ENCODE assay signal across 13 cellular contexts in the genomic region with DNA sequence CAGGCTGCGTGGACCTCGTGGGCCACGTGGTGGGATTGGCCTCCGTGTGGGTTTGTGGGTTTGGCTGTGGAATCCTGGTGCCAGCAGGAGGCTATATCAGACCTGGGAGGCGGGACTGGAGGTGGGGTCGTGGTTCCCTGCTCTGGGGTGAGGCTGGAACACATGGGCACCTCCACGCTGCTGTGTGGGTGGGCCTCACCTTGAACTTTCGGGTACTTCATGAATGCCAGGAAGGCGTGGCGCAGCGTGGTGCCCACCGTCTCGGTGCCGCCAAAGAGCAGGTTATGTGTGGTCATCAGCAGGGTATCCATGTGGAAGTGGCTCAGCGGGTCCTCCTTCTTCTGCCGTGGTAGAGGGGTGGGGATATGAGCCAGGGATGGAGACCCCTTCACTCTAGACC. TPM values are rescaled to one million over a fixed set of nuclear protein-coding genes. Genes with fewer than 3 reads are reported as not detected.
A peak's percentile ranks its signal among the peaks of the same experiment; 100 is the strongest.
DNase-seq lines count a peak whose midpoint lies in the region; ATAC-seq, FAIRE-seq and TF ChIP-seq lines count a peak whose summit lies in the region.
"Not testable (repeated sequence)": the region's sequence is repeated elsewhere in the genome, so short reads cannot be mapped to it uniquely, and the experiment has no call there.
"Had no signal": no experiment of that assay in that cellular context is flagged by ENCODE, and none has a peak within 500 bp of the region (broad histone marks: within the 10 kb centered on the region; RNA-seq: fewer than 3 reads in every experiment).

No MANE protein-coding gene starts in this region.

- H3K27ac Mint-ChIP-seq in H9, result peak overlapping the region in 1 of 3 experiments; percentile 82; a peak in 1 of 7 replicates
- H3K27ac Mint-ChIP-seq in activated CD4-positive, alpha-beta memory T cell treated with anti-CD3 and anti-CD28 coated beads for 36 hours; endodermal cell: not testable (repeated sequence)
- H3K27ac Mint-ChIP-seq in naive thymus-derived CD4-positive, alpha-beta T cell, result peak overlapping the region in 6 of 9 donors; percentile 19 to 95 (median 93)

- ATAC-seq in K562; naive thymus-derived CD4-positive, alpha-beta T cell; sciatic nerve: not testable (repeated sequence)

- not testable (repeated sequence) for H3K4me2 ChIP-seq in H9 (ENCODE audit: insufficient read depth, insufficient read length, low read length)
- H3K4me2 ChIP-seq in K562 (ENCODE audit: insufficient read depth, low read length), result peak overlapping the region; percentile 67; the same call in 1 of the 2 replicates

- not testable (repeated sequence) for H3K36me3 Mint-ChIP-seq in H9 (ENCODE audit: insufficient read depth in 1 of 3, low read depth in 3 of 3); activated CD4-positive, alpha-beta memory T cell treated with anti-CD3 and anti-CD28 coated beads for 36 hours; endodermal cell (ENCODE audit: low read depth)
- peaks cover 4 to 27% (median 8%) of the 10 kb centered on the region in 5 donors for H3K36me3 Mint-ChIP-seq in naive thymus-derived CD4-positive, alpha-beta T cell

- not testable (repeated sequence) for H3K9me1 ChIP-seq in K562 (ENCODE audit: control insufficient read depth, insufficient read depth, low read length)

- not testable (repeated sequence) for H3K23me2 ChIP-seq in H9 (ENCODE audit: insufficient read length, low read depth, low read length, poor library complexity, severe bottlenecking)

- H3K18ac ChIP-seq in H9 (ENCODE audit: insufficient read length, low read depth, low read length), result not testable (repeated sequence)

- H3K56ac ChIP-seq in H9 (ENCODE audit: insufficient read length, low read depth, low read length), result not testable (repeated sequence)

- H3K9me3 Mint-ChIP-seq in H9; activated CD4-positive, alpha-beta memory T cell treated with anti-CD3 and anti-CD28 coated beads for 36 hours; endodermal cell: not testable (repeated sequence)
- H3K9me3 Mint-ChIP-seq in naive thymus-derived CD4-positive, alpha-beta T cell, result peaks cover 0 to 14% (median 0%) of the 10 kb centered on the region in 11 donors

- CTCF ChIA-PET in activated CD4-positive, alpha-beta memory T cell treated with anti-CD3 and anti-CD28 coated beads for 36 hours (lab: Charles Lee), result interaction anchor here (1.4 to 2.0 kb wide), 2 partner anchors 47 to 190 kb away, joined by 3 to 4 read pairs; partner anchors contain the start of gene RAB4B
- CTCF ChIA-PET in K562 (lab: Yijun Ruan, JAX; ENCODE audit: low intra/inter-chr PET ratio); naive thymus-derived CD4-positive, alpha-beta T cell (lab: Charles Lee): not testable (repeated sequence)

- not testable (repeated sequence) for H3K79me1 ChIP-seq in H9 (ENCODE audit: insufficient read depth, low read depth, low read length, poor library complexity, severe bottlenecking)

- not testable (repeated sequence) for H3K27ac ChIP-seq in H9 (ENCODE audit: insufficient read length, low read depth, low read length); K562 (ENCODE audit: extremely low read depth, low read depth, low read length); endodermal cell (ENCODE audit: low read depth, low read length); naive thymus-derived CD4-positive, alpha-beta T cell (ENCODE audit: low read depth, low read length)
- H3K27ac ChIP-seq in liver (ENCODE audit: low read depth in 1 of 2, low read length in 2 of 2), result peak overlapping the region; percentile 84 to 90

- not testable (repeated sequence) for H3K23ac ChIP-seq in H9 (ENCODE audit: insufficient read length, low read depth, low read length)

- not testable (repeated sequence) for H3K27me3 ChIP-seq in H9 (ENCODE audit: insufficient read depth, low read length); K562 (ENCODE audit: control insufficient read depth in 2 of 2, insufficient read depth in 2 of 2, low read length in 2 of 2); endodermal cell (ENCODE audit: control insufficient read depth, insufficient read depth, low read length, poor library complexity, severe bottlenecking); liver (ENCODE audit: control insufficient read depth in 4 of 4, insufficient read depth in 4 of 4, low read length in 3 of 4); naive thymus-derived CD4-positive, alpha-beta T cell (ENCODE audit: control insufficient read depth in 2 of 2, insufficient read depth in 2 of 2, low read length in 2 of 2)

- not testable (repeated sequence) for FAIRE-seq in K562 (lab: Jason Lieb, UNC)

- no CpG with 5 or more reads among the region's 16 CpGs for WGBS in H9 (ENCODE audit: extremely low coverage, insufficient read length, low lambda C conversion rate)
- WGBS in K562 (ENCODE audit: insufficient coverage, low coverage, missing lambda C conversion rate), result 89% methylated on average over 9 of the region's 16 CpGs
- WGBS in endodermal cell (ENCODE audit: insufficient coverage in 1 of 2, insufficient read length in 1 of 2), 2 experiments, result 96 to 97% methylated on average over 6 to 15 of the region's 16 CpGs
- 57% methylated on average over 16 of the region's 16 CpGs for WGBS in liver

- not testable (repeated sequence) for H3K4ac ChIP-seq in H9 (ENCODE audit: low read depth, low read length)

- not testable (repeated sequence) for H3K14ac ChIP-seq in H9 (ENCODE audit: insufficient read depth, low read length)

- H2AFZ ChIP-seq in H9 (ENCODE audit: low read length); K562 (ENCODE audit: low read depth, low read length): not testable (repeated sequence)

- not testable (repeated sequence) for H2BK20ac ChIP-seq in H9 (ENCODE audit: low read depth, low read length, poor library complexity, severe bottlenecking)

- POLR2A ChIA-PET in activated CD4-positive, alpha-beta memory T cell treated with anti-CD3 and anti-CD28 coated beads for 36 hours (lab: Charles Lee); K562 (lab: Yijun Ruan, JAX): not testable (repeated sequence)
- POLR2A ChIA-PET in naive thymus-derived CD4-positive, alpha-beta T cell (lab: Charles Lee), result interaction anchor here (0.6 kb wide), 1 partner anchor 962 kb away, joined by 3 read pairs; no protein-coding TSS in a partner anchor

- H4K5ac ChIP-seq in H9 (ENCODE audit: insufficient read length, low read depth, low read length), result not testable (repeated sequence)

- H2BK5ac ChIP-seq in H9 (ENCODE audit: insufficient read length, low read length), result not testable (repeated sequence)

- not testable (repeated sequence) for H3K9me3 ChIP-seq in H9 (ENCODE audit: control insufficient read depth, low read depth, low read length); K562 (replicated peaks; ENCODE audit: control insufficient read depth, insufficient read depth, low read depth, low read length); endodermal cell (ENCODE audit: control insufficient read depth, low read length); liver (ENCODE audit: control insufficient read depth in 4 of 4, low read length in 3 of 4); naive thymus-derived CD4-positive, alpha-beta T cell (ENCODE audit: control insufficient read depth in 2 of 3, low read length in 3 of 3)

- H2AK5ac ChIP-seq in H9 (ENCODE audit: insufficient read length, low read length), result not testable (repeated sequence)

- TF ChIP-seq EP300 in K562 (IDR thresholded peaks at IDR 0.05; ENCODE audit: low read length), result not testable (repeated sequence)

- not testable (repeated sequence) for H4K20me1 ChIP-seq in H9 (ENCODE audit: control insufficient read depth, insufficient read depth, insufficient read length); K562 (replicated peaks; ENCODE audit: control insufficient read depth, insufficient read depth, low read length)

- H2BK12ac ChIP-seq in H9 (ENCODE audit: insufficient read length, low read depth, low read length), result not testable (repeated sequence)

- H3K4me1 Mint-ChIP-seq in H9 (peaks cover 14 to 15% of the 10 kb centered on the region in 2 experiments), endodermal cell (peaks cover 24% of the 10 kb centered on the region)
- H3K4me1 Mint-ChIP-seq in activated CD4-positive, alpha-beta memory T cell treated with anti-CD3 and anti-CD28 coated beads for 36 hours (ENCODE audit: low read depth), result peaks cover 12% of the 10 kb centered on the region
- H3K4me1 Mint-ChIP-seq in naive thymus-derived CD4-positive, alpha-beta T cell, result peaks cover 20 to 46% (median 33%) of the 10 kb centered on the region in 7 donors

- not testable (repeated sequence) for H2BK15ac ChIP-seq in H9 (ENCODE audit: low read depth, low read length)

- not testable (repeated sequence) for H3K27me3 Mint-ChIP-seq in H9 (ENCODE audit: low read depth); activated CD4-positive, alpha-beta memory T cell treated with anti-CD3 and anti-CD28 coated beads for 36 hours; endodermal cell (ENCODE audit: insufficient read depth); naive thymus-derived CD4-positive, alpha-beta T cell

- TF ChIP-seq CTCF in H9 (conservative IDR thresholded peaks at IDR 0.05); K562 (IDR thresholded peaks at IDR 0.05 in 2 of 3, conservative IDR thresholded peaks at IDR 0.05 in 1 of 3; ENCODE audit: insufficient read depth in 2 of 3, low read depth in 1 of 3, low read length in 3 of 3); endodermal cell (conservative IDR thresholded peaks at IDR 0.05); liver (IDR thresholded peaks at IDR 0.05; ENCODE audit: low read depth, low read length, missing input control): not testable (repeated sequence)

- not testable (repeated sequence) for H3K36me3 ChIP-seq in K562 (ENCODE audit: control insufficient read depth, insufficient read depth, low read length); endodermal cell (ENCODE audit: control insufficient read depth, insufficient read depth, low read length); liver (ENCODE audit: control insufficient read depth in 4 of 4, insufficient read depth in 3 of 4, low read depth in 1 of 4, low read length in 3 of 4); naive thymus-derived CD4-positive, alpha-beta T cell (ENCODE audit: control insufficient read depth in 2 of 3, insufficient read depth in 3 of 3, low read length in 3 of 3)

- not testable (repeated sequence) for H4K91ac ChIP-seq in H9 (ENCODE audit: insufficient read length, low read depth, low read length)

- not testable (repeated sequence) for H4K8ac ChIP-seq in H9 (replicated peaks; ENCODE audit: insufficient read length, low read depth, low read length)

- H3K79me2 ChIP-seq in H9 (ENCODE audit: insufficient read depth, low read length); K562 (ENCODE audit: control insufficient read depth, insufficient read depth, low read length): not testable (repeated sequence)

- not testable (repeated sequence) for H3K4me1 ChIP-seq in H9 (ENCODE audit: insufficient read depth, low read length); endodermal cell (ENCODE audit: control insufficient read depth, insufficient read depth, low read length)
- peaks cover 41 to 54% of the 10 kb centered on the region in 2 experiments for H3K4me1 ChIP-seq in K562 (replicated peaks in 1 of 2; ENCODE audit: control insufficient read depth in 2 of 2, insufficient read depth in 2 of 2, low read length in 2 of 2)
- peaks cover 10 to 29% (median 17%) of the 10 kb centered on the region in 4 donors for H3K4me1 ChIP-seq in liver (ENCODE audit: control insufficient read depth in 4 of 4, insufficient read depth in 4 of 4, low read length in 3 of 4)
- peaks cover 5 to 15% of the 10 kb centered on the region in 2 donors for H3K4me1 ChIP-seq in naive thymus-derived CD4-positive, alpha-beta T cell (ENCODE audit: control insufficient read depth in 2 of 2, insufficient read depth in 2 of 2, low read length in 2 of 2)

- intact Hi-C loops in activated CD4-positive, alpha-beta memory T cell treated with anti-CD3 and anti-CD28 coated beads for 36 hours (cut with micrococcal nuclease); naive thymus-derived CD4-positive, alpha-beta T cell (cut with micrococcal nuclease); sciatic nerve (cut with DNase I): not testable (repeated sequence)
- intact Hi-C loops in K562 (cut with micrococcal nuclease), result loop anchor here (5.0 kb wide), 1 partner anchor 163 kb away; no protein-coding TSS in a partner anchor

- H3K4me3 ChIP-seq in K562; endodermal cell (ENCODE audit: low read length); naive thymus-derived CD4-positive, alpha-beta T cell (ENCODE audit: low read length): not testable (repeated sequence)
- H3K4me3 ChIP-seq in liver (ENCODE audit: low read depth in 1 of 3, low read length in 3 of 3), result peak overlapping the region in 2 of 3 donors; percentile 3 to 58

- TF ChIP-seq RAD21 in K562 (CRISPR knock-in tag; conservative IDR thresholded peaks at IDR 0.05 in 1 of 2, IDR thresholded peaks at IDR 0.05 in 1 of 2); liver (IDR thresholded peaks at IDR 0.05): not testable (repeated sequence)

- in situ Hi-C loops in K562 (cut with MboI), result not testable (repeated sequence)

- BruUV-seq in K562 (replicated peaks; lab: Mats Ljungman, UMichigan), result not testable (repeated sequence)

- not testable (repeated sequence) for H2BK120ac ChIP-seq in H9 (ENCODE audit: low read depth, low read length, poor library complexity, severe bottlenecking)

- TF ChIP-seq POLR2A in K562 (conservative IDR thresholded peaks at IDR 0.05), result not testable (repeated sequence)

- H3K4me3 Mint-ChIP-seq in H9; activated CD4-positive, alpha-beta memory T cell treated with anti-CD3 and anti-CD28 coated beads for 36 hours; endodermal cell; naive thymus-derived CD4-positive, alpha-beta T cell: not testable (repeated sequence)

- H3K9ac ChIP-seq in H9 (ENCODE audit: extremely low read depth, insufficient read length, low read length); endodermal cell (ENCODE audit: extremely low read depth, low read length, poor library complexity, severe bottlenecking); liver (ENCODE audit: low read depth in 1 of 2, low read length in 2 of 2): not testable (repeated sequence)
- H3K9ac ChIP-seq in K562 (ENCODE audit: insufficient read depth in 1 of 2, low read depth in 2 of 2, low read length in 2 of 2), result peak overlapping the region in 1 of 2 experiments; percentile 66; a peak in 2 of 4 replicates

- H3T11ph ChIP-seq in H9 (ENCODE audit: low read length), result not testable (repeated sequence)

- DNase-seq in H9 (peak; percentile 18), endodermal cell (peak; percentile 20), sciatic nerve (ENCODE audit: low spot score) (peak; percentile 46)
- DNase-seq in activated CD4-positive, alpha-beta memory T cell treated with anti-CD3 and anti-CD28 coated beads for 36 hours, result peak; percentile 6
- DNase-seq in K562 (ENCODE audit: extremely low read depth in 1 of 4, low spot score in 3 of 4); naive thymus-derived CD4-positive, alpha-beta T cell: not testable (repeated sequence)

RNA-seq across cellular contexts. Expression of gene CYP2A6, which starts 25.3 kb away (rescaled TPM):
- total RNA-seq in H9 (2021) (0.28 TPM in 1 of 2 replicates, not detected in the other), K562 (2014; rRNA removed) (not detected in 2 replicates), K562 (2014; rRNA removed; fragmentation: Illumina TruSeq; extraction: Trizol) (not detected in 2 replicates), K562 (2015; rRNA removed; fragmentation: Illumina TruSeq; extraction: Trizol) (not detected in 2 replicates), K562 (2021) (0.31 and 0.65 TPM in 2 replicates), endodermal cell (not detected), liver (10 to 100 TPM in 1 of 2 donors, under 1 TPM in 1; 0.09 to 56.1 TPM), sciatic nerve (not detected)
- not detected for total RNA-seq in activated CD4-positive, alpha-beta memory T cell treated with anti-CD3 and anti-CD28 coated beads for 36 hours
- total RNA-seq in K562 (2011; cell fraction: chromatin; rRNA removed; ENCODE audit: low replicate concordance), result not detected in 2 replicates
- not detected in 2 replicates for total RNA-seq in K562 (2011; cell fraction: nucleolus; rRNA removed)
- not detected in 2 replicates for total RNA-seq in K562 (2011; cell fraction: nucleoplasm; rRNA removed)
- polyA plus RNA-seq in K562 (2011; rRNA removed) (not detected in 2 replicates), K562 (2014; fragmentation: Illumina TruSeq; extraction: Trizol) (not detected in 2 replicates), K562 (2014; fragmentation: Nextera tagmentation; extraction: Ambion mirVana) (not detected), K562 (2014; rRNA removed) (not detected in 2 replicates), liver (1,000 to 10,000 TPM in 1 of 2 donors, 10 to 100 TPM in 1; 63.1 to 1,020 TPM)
- polyA plus RNA-seq in K562 (2011; cell fraction: cytosol; rRNA removed), result not detected in 2 replicates
- polyA plus RNA-seq in K562 (2011; cell fraction: nucleus; rRNA removed), result not detected in 2 replicates
- not detected in 2 replicates for polyA plus RNA-seq in K562 (2012)
- not detected in 2 replicates for polyA minus RNA-seq in K562 (2011; rRNA and poly(A)+ RNA removed)
- polyA minus RNA-seq in K562 (2011; cell fraction: cytosol; rRNA and poly(A)+ RNA removed), result not detected in 2 replicates
- not detected in 2 replicates for polyA minus RNA-seq in K562 (2011; cell fraction: nucleus; rRNA and poly(A)+ RNA removed)
- polyA plus RNA-seq in endodermal cell (2013, experiment 1 of 2), result not detected
- polyA plus RNA-seq in endodermal cell (2013, experiment 2 of 2), result not detected
- under 1 TPM in 3 of 5 experiments, not detected in 2; 0.19 to 0.43 (median 0.27) TPM for total RNA-seq in naive thymus-derived CD4-positive, alpha-beta T cell
- not detected for polyA plus RNA-seq in naive thymus-derived CD4-positive, alpha-beta T cell
- total RNA-seq: A673, NCI-H460, PC-9, Right ventricle myocardium inferior, RPMI7951, SJCRH30 had no signal

RNA-seq across cellular contexts. Expression of gene EGLN2, which starts 25.9 kb away (rescaled TPM):
- total RNA-seq in H9 (2021) (126 and 131 TPM in 2 replicates), K562 (2014; rRNA removed) (104 and 120 TPM in 2 replicates), K562 (2014; rRNA removed; fragmentation: Illumina TruSeq; extraction: Trizol) (51.2 and 71.0 TPM in 2 replicates), K562 (2015; rRNA removed; fragmentation: Illumina TruSeq; extraction: Trizol) (92.0 and 92.9 TPM in 2 replicates), K562 (2021) (111 and 114 TPM in 2 replicates), endodermal cell (10 to 100 TPM; 87.4 to 99.8 TPM), liver (10 to 100 TPM; 34.8 to 56.3 TPM), sciatic nerve (109 TPM)
- total RNA-seq in activated CD4-positive, alpha-beta memory T cell treated with anti-CD3 and anti-CD28 coated beads for 36 hours, result 10 to 100 TPM; 89.1 to 90.3 TPM
- 63.0 and 140 TPM in 2 replicates for total RNA-seq in K562 (2011; cell fraction: chromatin; rRNA removed; ENCODE audit: low replicate concordance)
- total RNA-seq in K562 (2011; cell fraction: nucleolus; rRNA removed), result 93.6 and 96.2 TPM in 2 replicates
- 80.4 and 98.4 TPM in 2 replicates for total RNA-seq in K562 (2011; cell fraction: nucleoplasm; rRNA removed)
- polyA plus RNA-seq in K562 (2011; rRNA removed) (41.1 and 52.0 TPM in 2 replicates), K562 (2014; fragmentation: Illumina TruSeq; extraction: Trizol) (65.7 and 78.9 TPM in 2 replicates), K562 (2014; fragmentation: Nextera tagmentation; extraction: Ambion mirVana) (10 to 100 TPM in 1 of 2 experiments, 1 to 10 TPM in 1; 9.6 to 19.1 TPM), K562 (2014; rRNA removed) (81.3 and 92.5 TPM in 2 replicates), liver (10 to 100 TPM; 45.2 to 50.2 TPM)
- 56.6 and 123 TPM in 2 replicates for polyA plus RNA-seq in K562 (2011; cell fraction: cytosol; rRNA removed)
- polyA plus RNA-seq in K562 (2011; cell fraction: nucleus; rRNA removed), result 86.2 and 132 TPM in 2 replicates
- polyA plus RNA-seq in K562 (2012), result 87.1 and 100 TPM in 2 replicates
- polyA minus RNA-seq in K562 (2011; rRNA and poly(A)+ RNA removed), result 18.5 and 29.1 TPM in 2 replicates
- 35.9 and 41.9 TPM in 2 replicates for polyA minus RNA-seq in K562 (2011; cell fraction: cytosol; rRNA and poly(A)+ RNA removed)
- 31.8 and 35.2 TPM in 2 replicates for polyA minus RNA-seq in K562 (2011; cell fraction: nucleus; rRNA and poly(A)+ RNA removed)
- 58.5 TPM for polyA plus RNA-seq in endodermal cell (2013, experiment 1 of 2)
- polyA plus RNA-seq in endodermal cell (2013, experiment 2 of 2), result 55.2 TPM
- 100 to 1,000 TPM; 122 to 239 (median 157) TPM for total RNA-seq in naive thymus-derived CD4-positive, alpha-beta T cell
- polyA plus RNA-seq in naive thymus-derived CD4-positive, alpha-beta T cell, result 100 to 1,000 TPM; 154 to 254 TPM

RNA-seq across cellular contexts. Expression of gene RAB4B, which starts 46.9 kb away (rescaled TPM):
- total RNA-seq in H9 (2021), result 22.6 and 26.8 TPM in 2 replicates
- 10 to 100 TPM; 38.0 to 41.7 TPM for total RNA-seq in activated CD4-positive, alpha-beta memory T cell treated with anti-CD3 and anti-CD28 coated beads for 36 hours
- total RNA-seq in K562 (2011; cell fraction: chromatin; rRNA removed; ENCODE audit: low replicate concordance), result 17.4 and 18.8 TPM in 2 replicates
- total RNA-seq in K562 (2011; cell fraction: nucleolus; rRNA removed), result 12.3 and 13.6 TPM in 2 replicates
- 11.1 and 23.1 TPM in 2 replicates for total RNA-seq in K562 (2011; cell fraction: nucleoplasm; rRNA removed)
- total RNA-seq in K562 (2014; rRNA removed), result 11.9 and 14.8 TPM in 2 replicates
- total RNA-seq in K562 (2014; rRNA removed; fragmentation: Illumina TruSeq; extraction: Trizol), result 1.9 and 4.2 TPM in 2 replicates
- total RNA-seq in K562 (2015; rRNA removed; fragmentation: Illumina TruSeq; extraction: Trizol), result 7.7 and 9.2 TPM in 2 replicates
- total RNA-seq in K562 (2021), result 15.4 and 15.6 TPM in 2 replicates
- polyA plus RNA-seq in K562 (2011; rRNA removed), result 11.7 and 14.6 TPM in 2 replicates
- 24.7 and 32.5 TPM in 2 replicates for polyA plus RNA-seq in K562 (2011; cell fraction: cytosol; rRNA removed)
- polyA plus RNA-seq in K562 (2011; cell fraction: nucleus; rRNA removed), result 23.7 and 28.9 TPM in 2 replicates
- polyA plus RNA-seq in K562 (2012), result 15.9 and 29.9 TPM in 2 replicates
- polyA plus RNA-seq in K562 (2014; fragmentation: Illumina TruSeq; extraction: Trizol), result 9.0 and 14.6 TPM in 2 replicates
- under 1 TPM; 0.28 to 0.92 TPM for polyA plus RNA-seq in K562 (2014; fragmentation: Nextera tagmentation; extraction: Ambion mirVana)
- polyA plus RNA-seq in K562 (2014; rRNA removed), result 20.4 and 20.9 TPM in 2 replicates
- 2.0 and 2.6 TPM in 2 replicates for polyA minus RNA-seq in K562 (2011; rRNA and poly(A)+ RNA removed)
- 2.4 and 3.2 TPM in 2 replicates for polyA minus RNA-seq in K562 (2011; cell fraction: cytosol; rRNA and poly(A)+ RNA removed)
- 1.8 and 3.1 TPM in 2 replicates for polyA minus RNA-seq in K562 (2011; cell fraction: nucleus; rRNA and poly(A)+ RNA removed)
- total RNA-seq in endodermal cell, result 10 to 100 TPM; 29.2 to 34.1 TPM
- polyA plus RNA-seq in endodermal cell (2013, experiment 1 of 2), result 30.7 TPM
- 28.4 TPM for polyA plus RNA-seq in endodermal cell (2013, experiment 2 of 2)
- 1 to 10 TPM; 5.5 to 9.0 TPM for total RNA-seq in liver
- 10 to 100 TPM; 16.8 to 16.9 TPM for polyA plus RNA-seq in liver
- total RNA-seq in naive thymus-derived CD4-positive, alpha-beta T cell, result 10 to 100 TPM; 37.6 to 63.0 (median 52.5) TPM
- polyA plus RNA-seq in naive thymus-derived CD4-positive, alpha-beta T cell, result 10 to 100 TPM; 54.7 to 65.2 TPM
- 29.5 TPM for total RNA-seq in sciatic nerve

RNA-seq across cellular contexts. Expression of gene MIA, which starts 49.6 kb away (rescaled TPM):
- total RNA-seq in H9 (2021), result not detected in 2 replicates
- total RNA-seq in activated CD4-positive, alpha-beta memory T cell treated with anti-CD3 and anti-CD28 coated beads for 36 hours, result under 1 TPM in 1 of 2 experiments, not detected in 1; 1.00 TPM
- total RNA-seq in K562 (2011; cell fraction: chromatin; rRNA removed; ENCODE audit: low replicate concordance), result 2.7 and 4.0 TPM in 2 replicates
- not detected in 2 replicates for total RNA-seq in K562 (2011; cell fraction: nucleolus; rRNA removed)
- not detected in 2 replicates for total RNA-seq in K562 (2011; cell fraction: nucleoplasm; rRNA removed)
- total RNA-seq in K562 (2014; rRNA removed), result not detected in 2 replicates
- not detected in 2 replicates for total RNA-seq in K562 (2014; rRNA removed; fragmentation: Illumina TruSeq; extraction: Trizol)
- not detected in 2 replicates for total RNA-seq in K562 (2015; rRNA removed; fragmentation: Illumina TruSeq; extraction: Trizol)
- total RNA-seq in K562 (2021), result not detected in 2 replicates
- polyA plus RNA-seq in K562 (2011; rRNA removed), result not detected in 2 replicates
- polyA plus RNA-seq in K562 (2011; cell fraction: cytosol; rRNA removed), result not detected in 2 replicates
- 0.74 TPM in 1 of 2 replicates, not detected in the other for polyA plus RNA-seq in K562 (2011; cell fraction: nucleus; rRNA removed)
- polyA plus RNA-seq in K562 (2012), result 0.93 TPM in 1 of 2 replicates, not detected in the other
- not detected in 2 replicates for polyA plus RNA-seq in K562 (2014; fragmentation: Illumina TruSeq; extraction: Trizol)
- not detected for polyA plus RNA-seq in K562 (2014; fragmentation: Nextera tagmentation; extraction: Ambion mirVana)
- 0.21 and 1.1 TPM in 2 replicates for polyA plus RNA-seq in K562 (2014; rRNA removed)
- not detected in 2 replicates for polyA minus RNA-seq in K562 (2011; rRNA and poly(A)+ RNA removed)
- not detected in 2 replicates for polyA minus RNA-seq in K562 (2011; cell fraction: cytosol; rRNA and poly(A)+ RNA removed)
- polyA minus RNA-seq in K562 (2011; cell fraction: nucleus; rRNA and poly(A)+ RNA removed), result not detected in 2 replicates
- total RNA-seq in endodermal cell, result not detected
- polyA plus RNA-seq in endodermal cell (2013, experiment 1 of 2), result 3.2 TPM
- 5.2 TPM for polyA plus RNA-seq in endodermal cell (2013, experiment 2 of 2)
- under 1 TPM in 1 of 2 donors, not detected in 1; 0.42 TPM for total RNA-seq in liver
- under 1 TPM in 1 of 2 donors, not detected in 1; 0.44 TPM for polyA plus RNA-seq in liver
- 1 to 10 TPM in 2 of 5 experiments, not detected in 3; 4.9 to 7.2 TPM for total RNA-seq in naive thymus-derived CD4-positive, alpha-beta T cell
- not detected for polyA plus RNA-seq in naive thymus-derived CD4-positive, alpha-beta T cell
- 173 TPM for total RNA-seq in sciatic nerve
- total RNA-seq: NCI-H460, Right ventricle myocardium inferior, SJCRH30 had no signal

RNA-seq across cellular contexts. Expression of gene CYP2A7, which starts 57.1 kb away (rescaled TPM):
- total RNA-seq in H9 (2021), result not detected in 2 replicates
- not detected for total RNA-seq in activated CD4-positive, alpha-beta memory T cell treated with anti-CD3 and anti-CD28 coated beads for 36 hours
- total RNA-seq in K562 (2011; cell fraction: chromatin; rRNA removed; ENCODE audit: low replicate concordance), result not detected in 2 replicates
- not detected in 2 replicates for total RNA-seq in K562 (2011; cell fraction: nucleolus; rRNA removed)
- total RNA-seq in K562 (2011; cell fraction: nucleoplasm; rRNA removed), result not detected in 2 replicates
- total RNA-seq in K562 (2014; rRNA removed), result not detected in 2 replicates
- total RNA-seq in K562 (2014; rRNA removed; fragmentation: Illumina TruSeq; extraction: Trizol), result not detected in 2 replicates
- total RNA-seq in K562 (2015; rRNA removed; fragmentation: Illumina TruSeq; extraction: Trizol), result not detected in 2 replicates
- total RNA-seq in K562 (2021), result 0.22 TPM in 1 of 2 replicates, not detected in the other
- not detected in 2 replicates for polyA plus RNA-seq in K562 (2011; rRNA removed)
- polyA plus RNA-seq in K562 (2011; cell fraction: cytosol; rRNA removed), result not detected in 2 replicates
- polyA plus RNA-seq in K562 (2011; cell fraction: nucleus; rRNA removed), result not detected in 2 replicates
- not detected in 2 replicates for polyA plus RNA-seq in K562 (2012)
- not detected in 2 replicates for polyA plus RNA-seq in K562 (2014; fragmentation: Illumina TruSeq; extraction: Trizol)
- polyA plus RNA-seq in K562 (2014; fragmentation: Nextera tagmentation; extraction: Ambion mirVana), result not detected
- polyA plus RNA-seq in K562 (2014; rRNA removed), result not detected in 2 replicates
- polyA minus RNA-seq in K562 (2011; rRNA and poly(A)+ RNA removed), result not detected in 2 replicates
- not detected in 2 replicates for polyA minus RNA-seq in K562 (2011; cell fraction: cytosol; rRNA and poly(A)+ RNA removed)
- not detected in 2 replicates for polyA minus RNA-seq in K562 (2011; cell fraction: nucleus; rRNA and poly(A)+ RNA removed)
- not detected for total RNA-seq in endodermal cell
- polyA plus RNA-seq in endodermal cell (2013, experiment 1 of 2), result not detected
- not detected for polyA plus RNA-seq in endodermal cell (2013, experiment 2 of 2)
- 1 to 10 TPM in 1 of 2 donors, not detected in 1; 7.4 TPM for total RNA-seq in liver
- polyA plus RNA-seq in liver, result 10 to 100 TPM in 1 of 2 donors, 1 to 10 TPM in 1; 3.3 to 57.9 TPM
- total RNA-seq in naive thymus-derived CD4-positive, alpha-beta T cell, result not detected
- polyA plus RNA-seq in naive thymus-derived CD4-positive, alpha-beta T cell, result not detected
- total RNA-seq in sciatic nerve, result not detected
- total RNA-seq: A673, NCI-H460, PC-9, Right ventricle myocardium inferior, RPMI7951, SJCRH30 had no signal
